Comparison of ENCODE assay signal across 15 cellular contexts in the genomic region with DNA sequence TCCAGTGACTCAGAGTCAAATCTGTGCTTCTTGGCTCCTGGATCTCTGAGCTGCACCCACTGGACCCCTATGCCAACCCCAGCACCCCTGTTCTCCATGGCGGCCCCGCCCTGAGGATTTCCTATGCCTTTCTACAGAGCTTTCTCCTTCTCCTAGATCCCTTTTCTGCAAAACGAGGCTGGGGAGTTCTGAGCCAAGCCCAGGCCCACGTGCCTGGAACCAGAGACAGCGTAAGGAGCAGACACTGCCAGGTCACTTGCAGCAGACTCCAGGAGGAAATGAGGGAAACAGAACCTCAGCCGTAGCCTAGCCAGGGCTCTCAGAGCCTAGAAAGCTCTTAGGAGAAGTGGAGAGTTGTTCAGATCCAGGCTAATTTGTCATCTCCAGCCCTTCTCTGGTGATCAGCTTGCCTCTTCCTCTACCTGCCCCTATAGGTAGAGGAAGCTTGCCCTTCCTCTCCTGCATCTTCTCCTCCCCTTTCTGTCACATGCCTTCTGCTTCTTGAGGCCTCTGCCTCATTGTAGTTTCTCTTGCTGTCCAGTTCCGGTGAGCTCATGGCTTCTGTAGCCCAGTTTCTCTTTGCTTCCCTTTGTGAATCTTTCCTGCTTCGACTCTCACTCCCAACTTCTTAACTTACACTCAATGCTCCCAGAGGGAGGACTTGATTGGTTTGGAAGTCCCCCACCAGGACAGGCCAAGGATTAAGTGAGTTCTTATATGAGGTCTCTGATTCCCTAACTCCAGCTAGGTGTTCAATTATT.
A peak's percentile ranks its signal among the peaks of the same experiment; 100 is the strongest.
DNase-seq lines count a peak whose midpoint lies in the region; ATAC-seq and TF ChIP-seq lines count a peak whose summit lies in the region.
"Had no signal": no experiment of that assay in that cellular context is flagged by ENCODE, and none has a peak within 500 bp of the region (broad histone marks: within the 10 kb centered on the region; RNA-seq: fewer than 3 reads in every experiment).

No MANE protein-coding gene starts in this region.

- no peak for ATAC-seq in stimulated activated memory B cell treated with anti-CD40 and anti-IgM and Interleukin-4, amounts not matched to agents 10 μg/mL and 1 μg/mL and 100 μg/mL, for 72 hours
- ATAC-seq in HG03521 (IDR thresholded peaks at IDR 0.05; ENCODE audit: unreplicated experiment) (no peak), GM19035 (IDR thresholded peaks at IDR 0.05; ENCODE audit: unreplicated experiment) (no peak)

- no peak overlapping the region for H3K4me3 Mint-ChIP-seq in endothelial cell (ENCODE audit: unreplicated experiment)
- no peak overlapping the region for H3K4me3 Mint-ChIP-seq in stimulated activated memory B cell treated with anti-CD40 and anti-IgM and Interleukin-4, amounts not matched to agents 10 μg/mL and 1 μg/mL and 100 μg/mL, for 72 hours
- H3K4me3 Mint-ChIP-seq: activated CD4-positive, alpha-beta T cell treated with anti-CD3 and anti-CD28 coated beads, Interleukin-2, amount 10 ng/mL, durations not matched to agents 7 days and 5 days; memory B cell had no signal

- no peaks in the 10 kb centered on the region for H3K36me3 Mint-ChIP-seq in endothelial cell (ENCODE audit: low read depth, unreplicated experiment)
- H3K36me3 Mint-ChIP-seq in stimulated activated memory B cell treated with anti-CD40 and anti-IgM and Interleukin-4, amounts not matched to agents 10 μg/mL and 1 μg/mL and 100 μg/mL, for 72 hours = no peaks in the 10 kb centered on the region
- H3K36me3 Mint-ChIP-seq: memory B cell had no signal

- no peaks in the 10 kb centered on the region for H3K27me3 ChIP-seq in Peyer's patch
- H3K27me3 ChIP-seq: ovary had no signal

- H3K4me1 Mint-ChIP-seq in endothelial cell (ENCODE audit: unreplicated experiment) = peaks cover 23% of the 10 kb centered on the region
- H3K4me1 Mint-ChIP-seq in stimulated activated memory B cell treated with anti-CD40 and anti-IgM and Interleukin-4, amounts not matched to agents 10 μg/mL and 1 μg/mL and 100 μg/mL, for 72 hours = peaks cover 27% of the 10 kb centered on the region

- no peak overlapping the region for H3K4me3 ChIP-seq in Peyer's patch
- H3K4me3 ChIP-seq: ovary had no signal

- H3K4me1 ChIP-seq in Peyer's patch = peaks cover 0 to 10% (median 0%) of the 10 kb centered on the region in 4 donors

- no peak overlapping the region for H3K27ac ChIP-seq in Peyer's patch
- H3K27ac ChIP-seq: ovary had no signal

- no peak for TF ChIP-seq POLR2A in Peyer's patch (IDR thresholded peaks at IDR 0.05)

- no peaks in the 10 kb centered on the region for H3K9me3 Mint-ChIP-seq in endothelial cell (ENCODE audit: unreplicated experiment)
- no peaks in the 10 kb centered on the region for H3K9me3 Mint-ChIP-seq in stimulated activated memory B cell treated with anti-CD40 and anti-IgM and Interleukin-4, amounts not matched to agents 10 μg/mL and 1 μg/mL and 100 μg/mL, for 72 hours
- H3K9me3 Mint-ChIP-seq: activated CD4-positive, alpha-beta T cell treated with anti-CD3 and anti-CD28 coated beads, Interleukin-2, amount 10 ng/mL, durations not matched to agents 7 days and 5 days; memory B cell had no signal

- no peaks in the 10 kb centered on the region for H3K36me3 ChIP-seq in Peyer's patch
- H3K36me3 ChIP-seq: ovary had no signal

- no peaks in the 10 kb centered on the region for H3K9me3 ChIP-seq in Peyer's patch
- H3K9me3 ChIP-seq: ovary had no signal

- peaks cover 6% of the 10 kb centered on the region for H3K27me3 Mint-ChIP-seq in endothelial cell (ENCODE audit: unreplicated experiment)
- H3K27me3 Mint-ChIP-seq in stimulated activated memory B cell treated with anti-CD40 and anti-IgM and Interleukin-4, amounts not matched to agents 10 μg/mL and 1 μg/mL and 100 μg/mL, for 72 hours = peaks cover under 1% of the 10 kb centered on the region
- H3K27me3 Mint-ChIP-seq: activated CD4-positive, alpha-beta T cell treated with anti-CD3 and anti-CD28 coated beads, Interleukin-2, amount 10 ng/mL, durations not matched to agents 7 days and 5 days had no signal

- peak in 2 of 3 donors; percentile 38 to 43 for DNase-seq in Peyer's patch
- DNase-seq in endothelial cell (ENCODE audit: low spot score) = no peak
- DNase-seq in mesenteric fat pad (ENCODE audit: low spot score) = peak; percentile 83
- DNase-seq in SIG-M5 (lab: John Stamatoyannopoulos, UW) = no peak
- DNase-seq in NCI-H2081 (lab: John Stamatoyannopoulos, UW) = no peak
- DNase-seq: activated CD4-positive, alpha-beta T cell treated with anti-CD3 and anti-CD28 coated beads, Interleukin-2, amount 10 ng/mL, durations not matched to agents 7 days and 5 days; activated naive CD4-positive, alpha-beta T cell treated with Interleukin-2 at 50 U/mL for 16 hours; DMS53; SHP77; T1000 had no signal

- TF ChIP-seq CTCF in Peyer's patch (IDR thresholded peaks at IDR 0.05) (no peak), endothelial cell (IDR thresholded peaks at IDR 0.05; ENCODE audit: unreplicated experiment) (no peak)

- H3K27ac Mint-ChIP-seq in endothelial cell (ENCODE audit: unreplicated experiment) = peak overlapping the region; percentile 52
- H3K27ac Mint-ChIP-seq in stimulated activated memory B cell treated with anti-CD40 and anti-IgM and Interleukin-4, amounts not matched to agents 10 μg/mL and 1 μg/mL and 100 μg/mL, for 72 hours = peak overlapping the region; percentile 54
- H3K27ac Mint-ChIP-seq: activated CD4-positive, alpha-beta T cell treated with anti-CD3 and anti-CD28 coated beads, Interleukin-2, amount 10 ng/mL, durations not matched to agents 7 days and 5 days; memory B cell had no signal

Comparison
In these comparisons a context has a peak if more than half of its experiments do, and no peak if none do; other contexts are left out.
1. DNase-seq: peak in Peyer's patch (2 of 3) and mesenteric fat pad (single experiment); none in endothelial cell (single experiment), SIG-M5 (single experiment) and NCI-H2081 (0 of 2).